Comparison of ENCODE assay signal across 8 cellular contexts in the genomic region with DNA sequence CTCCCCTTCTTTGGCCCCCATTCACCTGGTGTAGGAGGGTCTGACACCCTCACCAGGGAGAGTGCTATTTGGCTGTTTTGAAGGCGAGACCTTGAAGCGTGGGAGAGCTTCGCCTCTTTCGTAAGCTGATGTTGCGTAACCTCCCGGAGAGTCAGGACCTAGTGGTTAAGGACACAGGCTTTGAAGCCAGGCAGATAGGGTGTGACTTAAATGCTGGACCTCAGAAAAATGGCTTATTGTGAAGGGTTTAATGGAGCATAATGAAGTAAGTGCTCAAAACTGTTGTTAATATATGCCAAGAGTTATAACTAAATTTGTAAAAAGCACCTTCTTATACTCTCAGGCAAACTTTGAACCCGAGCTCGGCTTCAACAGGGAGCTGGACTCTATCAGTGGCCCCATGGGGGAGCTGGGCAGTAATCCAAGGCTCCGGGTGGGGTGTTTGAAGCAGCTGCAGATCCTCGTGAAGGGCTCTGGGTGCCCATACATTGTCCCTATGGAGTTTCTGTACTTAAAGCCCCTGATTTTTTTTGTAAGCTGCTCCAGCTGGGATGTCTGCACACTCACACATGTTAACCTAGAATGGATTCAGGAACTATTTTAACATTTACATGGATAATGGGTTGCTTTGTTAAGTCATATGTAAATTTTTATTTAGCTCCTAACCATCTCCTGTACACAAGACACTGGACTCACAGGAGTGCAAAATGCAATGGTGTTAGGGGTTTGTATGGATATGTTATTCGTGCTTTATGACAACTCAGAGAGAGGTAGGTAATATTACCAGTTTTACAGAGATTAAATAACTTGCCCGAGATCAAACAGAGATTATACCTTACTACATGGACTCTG. TPM values are rescaled to one million over a fixed set of nuclear protein-coding genes. Genes with fewer than 3 reads are reported as not detected.
DNase-seq lines count a peak whose midpoint lies in the region; ATAC-seq and TF ChIP-seq lines count a peak whose summit lies in the region.

No MANE protein-coding gene starts in this region.

- peaks cover 0 to 98% of the 10 kb centered on the region in 2 donors for H3K4me1 ChIP-seq in right atrium auricular region

- H3K9me3 ChIP-seq in right atrium auricular region = no peaks in the 10 kb centered on the region

- no peaks in the 10 kb centered on the region for H3K9me3 Mint-ChIP-seq in WTC11
- no peaks in the 10 kb centered on the region for H3K9me3 Mint-ChIP-seq in immature natural killer cell

- no peaks in the 10 kb centered on the region for H3K27me3 ChIP-seq in right atrium auricular region

- CTCF ChIA-PET in WTC11 (lab: Charles Lee) = interaction anchor here (0.5 to 1.0 kb wide), 3 partner anchors 9 to 205 kb away, joined by 3 to 4 read pairs (median 4); no protein-coding TSS in a partner anchor

- peaks cover 45% of the 10 kb centered on the region for H3K4me1 Mint-ChIP-seq in WTC11
- peaks cover 3 to 7% of the 10 kb centered on the region in 2 donors for H3K4me1 Mint-ChIP-seq in immature natural killer cell

- H3K36me3 Mint-ChIP-seq in WTC11 (no peaks in the 10 kb centered on the region), immature natural killer cell (no peaks in the 10 kb centered on the region)

- no peaks in the 10 kb centered on the region for H3K36me3 ChIP-seq in right atrium auricular region

- POLR2A ChIA-PET in WTC11 (lab: Charles Lee) = interaction anchor here (1.1 kb wide), 1 partner anchor 19 kb away, joined by 3 read pairs; no protein-coding TSS in a partner anchor

- no peak overlapping the region for H3K27ac Mint-ChIP-seq in WTC11
- no peak overlapping the region for H3K27ac Mint-ChIP-seq in immature natural killer cell

- in situ Hi-C loops in Caki2 (cut with HindIII; ENCODE audit: low pct_unique_long_range_greater_than_20kb, low sequenced_read_pairs) = no loop called here

- peak overlapping the region; percentile 80 to 89 for H3K27ac ChIP-seq in right atrium auricular region
- peak overlapping the region in 20 of 21 experiments; percentile 28 to 88 (median 77) for H3K27ac ChIP-seq in skin epidermis

- H3K4me3 Mint-ChIP-seq in WTC11 = no peak overlapping the region
- H3K4me3 Mint-ChIP-seq in immature natural killer cell = no peak overlapping the region

- H3K27me3 Mint-ChIP-seq in WTC11 (ENCODE audit: low read depth) (no peaks in the 10 kb centered on the region), immature natural killer cell (ENCODE audit: low read depth in 3 of 3) (peaks cover 7 to 12% (median 8%) of the 10 kb centered on the region in 3 donors)

- peak overlapping the region in 1 of 2 donors; percentile 24 for H3K4me3 ChIP-seq in right atrium auricular region
- peak overlapping the region in 1 of 7 experiments; percentile 10 for H3K4me3 ChIP-seq in skin epidermis

- DNase-seq in Caki2 (ENCODE audit: low read depth) = peak; percentile 81
- peak; percentile 94 for DNase-seq in LoVo (ENCODE audit: low spot score)
- DNase-seq in WTC11 (ENCODE audit: low spot score) = peak; percentile 23
- peak; percentile 96 for DNase-seq in right atrium auricular region (ENCODE audit: low spot score)
- no peak for DNase-seq in immature natural killer cell

- ATAC-seq in WTC11 (peak; percentile 76), GM19351 (IDR thresholded peaks at IDR 0.05; ENCODE audit: unreplicated experiment) (no peak), GM21447 (IDR thresholded peaks at IDR 0.05; ENCODE audit: unreplicated experiment) (no peak)

- no peak for TF ChIP-seq CTCF in WTC11 (IDR thresholded peaks at IDR 0.05)
- no peak for TF ChIP-seq CTCF in right atrium auricular region (IDR thresholded peaks at IDR 0.05)

TF ChIP-seq in WTC11, 78 proteins besides CTCF, POLR2A, EP300 and RAD21:
- TF ChIP-seq, protein P1, sequence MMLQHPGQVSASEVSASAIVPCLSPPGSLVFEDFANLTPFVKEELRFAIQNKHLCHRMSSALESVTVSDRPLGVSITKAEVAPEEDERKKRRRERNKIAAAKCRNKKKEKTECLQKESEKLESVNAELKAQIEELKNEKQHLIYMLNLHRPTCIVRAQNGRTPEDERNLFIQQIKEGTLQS (CRISPR knock-in tag; conservative IDR thresholded peaks at IDR 0.05) = no peak
- TF ChIP-seq FOXP1 (CRISPR knock-in tag; IDR thresholded peaks at IDR 0.05; ENCODE audit: borderline replicate concordance) = no peak
- peak; percentile 93 for TF ChIP-seq GABPB1 (CRISPR knock-in tag; IDR thresholded peaks at IDR 0.05)
TF ChIP-seq in WTC11: peak in this region for 1.

RNA-seq across cellular contexts. Expression of a gene that starts 26.0 kb away (rescaled TPM):
- total RNA-seq in Caki2 (2014; rRNA removed; shearing (Covaris generic); ENCODE audit: low replicate concordance) = 50.7 and 55.8 TPM in 2 replicates
- total RNA-seq in WTC11 (2021) (22.3 to 28.7 TPM (median 27.7 TPM) in 3 replicates), right atrium auricular region (10 to 100 TPM; 65.2 to 66.0 TPM)
- polyA plus RNA-seq in immature natural killer cell = under 1 TPM in 2 of 3 donors, not detected in 1; 0.39 to 0.62 TPM

Comparison
In these comparisons a context has a peak if more than half of its experiments do, and no peak if none do; other contexts are left out.
1. DNase-seq: peak in Caki2 (single experiment), LoVo (single experiment), WTC11 (single experiment) and right atrium auricular region (single experiment); none in immature natural killer cell (0 of 3).